1 cellular context compared by ENCODE assay signal in the genomic region with DNA sequence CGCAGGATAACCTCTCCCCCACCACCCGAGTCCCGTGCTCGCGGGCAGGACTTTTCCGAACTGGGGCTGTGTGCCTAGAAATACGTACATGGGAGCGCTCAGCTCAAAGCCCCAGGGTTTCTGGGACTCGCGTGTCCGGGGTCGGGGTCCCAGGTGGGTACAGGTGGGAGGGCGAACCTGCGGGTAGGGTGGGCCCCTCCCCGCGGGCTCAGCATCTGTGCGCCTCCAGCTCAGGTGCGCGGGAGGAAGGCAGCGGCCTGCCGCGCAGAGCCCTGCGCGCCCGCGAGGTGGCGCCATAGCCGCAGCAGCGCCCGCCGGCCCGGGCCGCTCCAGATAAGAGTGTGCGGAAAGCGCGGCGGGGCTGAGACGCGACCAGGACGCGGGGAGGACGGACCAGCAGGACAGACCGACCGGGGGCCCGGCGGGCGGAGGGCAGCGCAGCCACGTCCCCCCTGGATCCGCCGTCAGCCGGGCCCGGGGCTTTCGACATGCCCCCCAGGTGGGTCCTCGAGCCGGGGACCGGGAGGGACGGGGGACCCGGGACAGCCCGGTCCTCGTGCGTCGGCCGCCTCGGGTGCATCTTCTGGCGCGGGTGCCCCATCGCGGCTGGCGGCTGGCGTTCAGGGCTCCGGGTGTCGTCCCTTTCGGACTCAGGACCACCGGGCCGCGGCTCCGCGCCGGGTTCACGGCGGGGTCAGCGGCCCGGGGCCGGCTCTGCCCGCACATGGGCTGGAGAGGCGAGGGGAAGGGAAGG.
TF ChIP-seq lines count a peak whose summit lies in the region.

A gene with protein sequence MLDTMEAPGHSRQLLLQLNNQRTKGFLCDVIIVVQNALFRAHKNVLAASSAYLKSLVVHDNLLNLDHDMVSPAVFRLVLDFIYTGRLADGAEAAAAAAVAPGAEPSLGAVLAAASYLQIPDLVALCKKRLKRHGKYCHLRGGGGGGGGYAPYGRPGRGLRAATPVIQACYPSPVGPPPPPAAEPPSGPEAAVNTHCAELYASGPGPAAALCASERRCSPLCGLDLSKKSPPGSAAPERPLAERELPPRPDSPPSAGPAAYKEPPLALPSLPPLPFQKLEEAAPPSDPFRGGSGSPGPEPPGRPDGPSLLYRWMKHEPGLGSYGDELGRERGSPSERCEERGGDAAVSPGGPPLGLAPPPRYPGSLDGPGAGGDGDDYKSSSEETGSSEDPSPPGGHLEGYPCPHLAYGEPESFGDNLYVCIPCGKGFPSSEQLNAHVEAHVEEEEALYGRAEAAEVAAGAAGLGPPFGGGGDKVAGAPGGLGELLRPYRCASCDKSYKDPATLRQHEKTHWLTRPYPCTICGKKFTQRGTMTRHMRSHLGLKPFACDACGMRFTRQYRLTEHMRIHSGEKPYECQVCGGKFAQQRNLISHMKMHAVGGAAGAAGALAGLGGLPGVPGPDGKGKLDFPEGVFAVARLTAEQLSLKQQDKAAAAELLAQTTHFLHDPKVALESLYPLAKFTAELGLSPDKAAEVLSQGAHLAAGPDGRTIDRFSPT (plus strand): TSS at position 364 of the 754 bp plus-strand sequence. CDS start 1,588 bp downstream, outside the sequence.

TF ChIP-seq in SK-N-SH, 30 proteins besides CTCF, POLR2A, EP300 and RAD21 (continued from another document):
- TF ChIP-seq, protein P1, sequence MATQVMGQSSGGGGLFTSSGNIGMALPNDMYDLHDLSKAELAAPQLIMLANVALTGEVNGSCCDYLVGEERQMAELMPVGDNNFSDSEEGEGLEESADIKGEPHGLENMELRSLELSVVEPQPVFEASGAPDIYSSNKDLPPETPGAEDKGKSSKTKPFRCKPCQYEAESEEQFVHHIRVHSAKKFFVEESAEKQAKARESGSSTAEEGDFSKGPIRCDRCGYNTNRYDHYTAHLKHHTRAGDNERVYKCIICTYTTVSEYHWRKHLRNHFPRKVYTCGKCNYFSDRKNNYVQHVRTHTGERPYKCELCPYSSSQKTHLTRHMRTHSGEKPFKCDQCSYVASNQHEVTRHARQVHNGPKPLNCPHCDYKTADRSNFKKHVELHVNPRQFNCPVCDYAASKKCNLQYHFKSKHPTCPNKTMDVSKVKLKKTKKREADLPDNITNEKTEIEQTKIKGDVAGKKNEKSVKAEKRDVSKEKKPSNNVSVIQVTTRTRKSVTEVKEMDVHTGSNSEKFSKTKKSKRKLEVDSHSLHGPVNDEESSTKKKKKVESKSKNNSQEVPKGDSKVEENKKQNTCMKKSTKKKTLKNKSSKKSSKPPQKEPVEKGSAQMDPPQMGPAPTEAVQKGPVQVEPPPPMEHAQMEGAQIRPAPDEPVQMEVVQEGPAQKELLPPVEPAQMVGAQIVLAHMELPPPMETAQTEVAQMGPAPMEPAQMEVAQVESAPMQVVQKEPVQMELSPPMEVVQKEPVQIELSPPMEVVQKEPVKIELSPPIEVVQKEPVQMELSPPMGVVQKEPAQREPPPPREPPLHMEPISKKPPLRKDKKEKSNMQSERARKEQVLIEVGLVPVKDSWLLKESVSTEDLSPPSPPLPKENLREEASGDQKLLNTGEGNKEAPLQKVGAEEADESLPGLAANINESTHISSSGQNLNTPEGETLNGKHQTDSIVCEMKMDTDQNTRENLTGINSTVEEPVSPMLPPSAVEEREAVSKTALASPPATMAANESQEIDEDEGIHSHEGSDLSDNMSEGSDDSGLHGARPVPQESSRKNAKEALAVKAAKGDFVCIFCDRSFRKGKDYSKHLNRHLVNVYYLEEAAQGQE (IDR thresholded peaks at IDR 0.05; ENCODE audit: low read depth, low read length) = peak; percentile 39; the same call in 1 of the 2 replicates
- no peak for TF ChIP-seq FOXM1 (IDR thresholded peaks at IDR 0.05; ENCODE audit: low read depth)
- 0 out of 2 replicates have a peak, but pooled peaks have one; percentile 11 for TF ChIP-seq TEAD4 (IDR thresholded peaks at IDR 0.05; ENCODE audit: borderline replicate concordance, insufficient read depth)
- TF ChIP-seq NFIC (IDR thresholded peaks at IDR 0.05; ENCODE audit: borderline replicate concordance) = no peak
- peak; percentile 92 for TF ChIP-seq SMC3 (IDR thresholded peaks at IDR 0.05; ENCODE audit: low read depth, low read length)
- 0 out of 2 replicates have a peak, but pooled peaks have one; percentile 9 for TF ChIP-seq POLR2AphosphoS5 (IDR thresholded peaks at IDR 0.05; ENCODE audit: low read depth, low read length)
- no peak for TF ChIP-seq MEF2A (IDR thresholded peaks at IDR 0.05; ENCODE audit: borderline replicate concordance, low read depth)
- peak; percentile 43; the same call in 1 of the 2 replicates for TF ChIP-seq MAX (IDR thresholded peaks at IDR 0.05; ENCODE audit: low read depth)
